ENCODE assay signal across 2 cellular contexts in the genomic region with DNA sequence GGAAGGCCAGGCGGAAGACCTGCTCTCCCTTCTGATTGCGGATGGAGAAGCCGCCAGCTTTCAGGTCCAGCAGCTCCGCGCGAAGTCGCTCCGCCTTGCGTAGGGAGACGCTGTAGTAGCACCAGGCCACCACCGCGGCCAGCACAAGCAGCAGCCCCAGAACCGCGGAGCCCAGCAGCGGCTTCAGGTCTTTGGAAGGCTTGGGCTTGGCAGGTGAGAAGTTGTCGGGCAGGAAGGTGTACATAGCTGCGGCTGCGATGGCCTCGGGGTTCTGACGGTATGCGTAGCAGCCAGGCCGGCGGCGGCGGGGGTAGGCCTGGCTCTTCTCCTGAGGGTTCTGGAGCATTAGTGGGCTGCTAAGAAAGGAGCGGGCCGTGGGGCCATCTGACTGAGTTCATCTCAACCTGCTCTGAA.
TF ChIP-seq lines count a peak whose summit lies in the region.

No MANE protein-coding gene starts in this region.

TF ChIP-seq in GM23338, 12 proteins besides CTCF, POLR2A, EP300 and RAD21 (continues in another document):
- no peak for TF ChIP-seq ZNF114 (CRISPR knock-in tag; IDR thresholded peaks at IDR 0.05)
- no peak for TF ChIP-seq EZH2 (IDR thresholded peaks at IDR 0.05; ENCODE audit: low read depth, unreplicated experiment)
- TF ChIP-seq POLR2AphosphoS5 (IDR thresholded peaks at IDR 0.05; ENCODE audit: low read depth) = no peak
- TF ChIP-seq JUNB (IDR thresholded peaks at IDR 0.05; ENCODE audit: unreplicated experiment) = no peak
- TF ChIP-seq ZNF462 (CRISPR knock-in tag; IDR thresholded peaks at IDR 0.05) = no peak
- TF ChIP-seq ZNF331 (CRISPR knock-in tag; IDR thresholded peaks at IDR 0.05; ENCODE audit: low read depth) = no peak
- TF ChIP-seq, protein P1, sequence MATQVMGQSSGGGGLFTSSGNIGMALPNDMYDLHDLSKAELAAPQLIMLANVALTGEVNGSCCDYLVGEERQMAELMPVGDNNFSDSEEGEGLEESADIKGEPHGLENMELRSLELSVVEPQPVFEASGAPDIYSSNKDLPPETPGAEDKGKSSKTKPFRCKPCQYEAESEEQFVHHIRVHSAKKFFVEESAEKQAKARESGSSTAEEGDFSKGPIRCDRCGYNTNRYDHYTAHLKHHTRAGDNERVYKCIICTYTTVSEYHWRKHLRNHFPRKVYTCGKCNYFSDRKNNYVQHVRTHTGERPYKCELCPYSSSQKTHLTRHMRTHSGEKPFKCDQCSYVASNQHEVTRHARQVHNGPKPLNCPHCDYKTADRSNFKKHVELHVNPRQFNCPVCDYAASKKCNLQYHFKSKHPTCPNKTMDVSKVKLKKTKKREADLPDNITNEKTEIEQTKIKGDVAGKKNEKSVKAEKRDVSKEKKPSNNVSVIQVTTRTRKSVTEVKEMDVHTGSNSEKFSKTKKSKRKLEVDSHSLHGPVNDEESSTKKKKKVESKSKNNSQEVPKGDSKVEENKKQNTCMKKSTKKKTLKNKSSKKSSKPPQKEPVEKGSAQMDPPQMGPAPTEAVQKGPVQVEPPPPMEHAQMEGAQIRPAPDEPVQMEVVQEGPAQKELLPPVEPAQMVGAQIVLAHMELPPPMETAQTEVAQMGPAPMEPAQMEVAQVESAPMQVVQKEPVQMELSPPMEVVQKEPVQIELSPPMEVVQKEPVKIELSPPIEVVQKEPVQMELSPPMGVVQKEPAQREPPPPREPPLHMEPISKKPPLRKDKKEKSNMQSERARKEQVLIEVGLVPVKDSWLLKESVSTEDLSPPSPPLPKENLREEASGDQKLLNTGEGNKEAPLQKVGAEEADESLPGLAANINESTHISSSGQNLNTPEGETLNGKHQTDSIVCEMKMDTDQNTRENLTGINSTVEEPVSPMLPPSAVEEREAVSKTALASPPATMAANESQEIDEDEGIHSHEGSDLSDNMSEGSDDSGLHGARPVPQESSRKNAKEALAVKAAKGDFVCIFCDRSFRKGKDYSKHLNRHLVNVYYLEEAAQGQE (IDR thresholded peaks at IDR 0.05; ENCODE audit: unreplicated experiment) = no peak
- TF ChIP-seq NANOG (IDR thresholded peaks at IDR 0.05; ENCODE audit: borderline replicate concordance) = no peak
- no peak for TF ChIP-seq STAT1 (IDR thresholded peaks at IDR 0.05; ENCODE audit: unreplicated experiment)
- TF ChIP-seq EZH2phosphoT487 (IDR thresholded peaks at IDR 0.05; ENCODE audit: unreplicated experiment) = no peak

TF ChIP-seq in K562, 482 proteins besides CTCF, POLR2A, EP300 and RAD21:
- TF ChIP-seq MTA1 (IDR thresholded peaks at IDR 0.05; ENCODE audit: borderline replicate concordance) (no peak), ZBTB33 (CRISPR knock-in tag; IDR thresholded peaks at IDR 0.05) (peak; percentile 75; the same call in 1 of the 2 replicates)
- TF ChIP-seq, protein P2, sequence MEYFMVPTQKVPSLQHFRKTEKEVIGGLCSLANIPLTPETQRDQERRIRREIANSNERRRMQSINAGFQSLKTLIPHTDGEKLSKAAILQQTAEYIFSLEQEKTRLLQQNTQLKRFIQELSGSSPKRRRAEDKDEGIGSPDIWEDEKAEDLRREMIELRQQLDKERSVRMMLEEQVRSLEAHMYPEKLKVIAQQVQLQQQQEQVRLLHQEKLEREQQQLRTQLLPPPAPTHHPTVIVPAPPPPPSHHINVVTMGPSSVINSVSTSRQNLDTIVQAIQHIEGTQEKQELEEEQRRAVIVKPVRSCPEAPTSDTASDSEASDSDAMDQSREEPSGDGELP (CRISPR knock-in tag; IDR thresholded peaks at IDR 0.05; ENCODE audit: borderline replicate concordance) = no peak
TF ChIP-seq in K562: peak in this region for 1.
